7 cellular contexts compared by ENCODE assay signal in the genomic region with DNA sequence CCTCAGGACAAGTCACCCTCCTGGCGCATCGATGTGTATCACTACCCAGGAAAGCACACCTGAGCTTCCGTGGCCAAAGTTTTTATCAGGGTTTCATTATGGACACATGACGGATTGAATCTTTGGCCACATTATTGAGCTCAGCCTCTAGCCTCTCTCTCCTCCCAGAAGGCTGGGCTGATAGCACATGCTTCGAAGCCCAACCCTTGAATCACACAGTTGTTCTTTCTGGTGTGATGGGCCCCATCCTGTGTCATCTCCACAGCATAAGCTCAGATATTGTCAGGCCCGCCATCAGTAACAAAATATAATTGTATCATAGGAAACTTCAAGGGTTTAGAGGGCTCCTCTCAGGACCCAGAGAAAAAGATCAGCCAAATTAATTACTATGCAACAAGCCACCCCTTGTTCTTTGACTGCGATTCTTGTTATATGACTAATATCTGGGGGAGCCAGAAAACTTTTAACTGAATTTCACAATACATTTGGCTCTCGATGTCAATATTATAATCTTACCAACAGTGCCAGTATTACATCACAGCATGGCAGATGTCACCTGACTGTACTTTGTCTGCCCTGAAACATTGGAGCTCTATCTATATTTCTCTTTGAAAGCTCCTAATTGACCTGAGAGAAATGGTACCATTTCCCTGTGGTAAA. TPM values are rescaled to one million over a fixed set of nuclear protein-coding genes. Genes with fewer than 3 reads are reported as not detected.
"Had no signal": no experiment of that assay in that cellular context is flagged by ENCODE, and none has a peak within 500 bp of the region (broad histone marks: within the 10 kb centered on the region; RNA-seq: fewer than 3 reads in every experiment).

No MANE protein-coding gene starts in this region.

RNA-seq across cellular contexts. Expression of a gene that starts 48.8 kb away (rescaled TPM):
- total RNA-seq: kidney epithelial cell, neural crest cell, progenitor cell of endocrine pancreas, right atrium auricular region, vagina had no signal
- polyA plus RNA-seq: naive thymus-derived CD8-positive, alpha-beta T cell; smooth muscle cell had no signal
